ENCODE assay signal across 18 cellular contexts in the genomic region with DNA sequence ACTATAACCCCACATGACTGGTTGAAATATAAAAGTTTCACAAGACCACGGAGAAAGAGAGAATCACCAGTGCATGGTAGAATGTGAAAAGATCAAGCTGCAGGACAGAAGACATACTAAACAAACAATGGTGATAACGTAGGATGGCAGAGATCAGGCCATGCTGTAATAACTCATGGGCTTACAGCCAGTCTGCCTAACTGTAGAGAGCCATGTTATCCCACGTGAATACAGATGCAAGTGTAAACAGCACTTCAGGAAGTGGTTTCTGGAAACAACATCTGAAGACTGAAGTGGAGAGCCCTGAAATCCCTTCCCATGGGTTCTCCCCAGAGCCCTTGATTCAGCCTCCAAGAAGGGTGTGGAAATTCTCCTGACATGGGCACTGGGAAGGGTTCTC.
"Had no signal": no experiment of that assay in that cellular context is flagged by ENCODE, and none has a peak within 500 bp of the region (broad histone marks: within the 10 kb centered on the region; RNA-seq: fewer than 3 reads in every experiment).

No MANE protein-coding gene starts in this region.

- H3K27me3 Mint-ChIP-seq: T-helper 17 cell had no signal

- H3K4me1 Mint-ChIP-seq: nephron, T-helper 17 cell had no signal

- H2AFZ ChIP-seq: parathyroid adenoma had no signal

- H3K9ac ChIP-seq: parathyroid adenoma had no signal

- ATAC-seq: activated naive CD4-positive, alpha-beta T cell treated with anti-CD3 and anti-CD28 coated beads, Interleukin-2, amount 50 U/mL, for 72 hours; gastrocnemius medialis; left lung; T-helper 17 cell had no signal

- H3K36me3 ChIP-seq: gastrocnemius medialis, WERI-Rb-1 had no signal

- H3K27ac ChIP-seq: gastrocnemius medialis, left lung, parathyroid adenoma, WERI-Rb-1 had no signal

- DNase-seq: activated CD4-positive, alpha-beta T cell treated with anti-CD3 and anti-CD28 coated beads for 1 hour; activated CD8-positive, alpha-beta memory T cell treated with anti-CD3 and anti-CD28 coated beads for 24 hours; activated CD8-positive, alpha-beta memory T cell treated with anti-CD3 and anti-CD28 coated beads, Interleukin-2, amount 50 U/mL, for 48 hours; activated effector memory CD4-positive, alpha-beta T cell treated with Interleukin-2 at 50 U/mL for 16 hours; activated T-cell treated with anti-CD3 and anti-CD28 coated beads, Interleukin-2, amount 50 U/mL, for 48 hours; amniotic stem cell; gastrocnemius medialis; head of caudate nucleus; left lung; midbrain; retina; stimulated activated CD8-positive, alpha-beta memory T cell treated with anti-CD3 and anti-CD28 coated beads, Interleukin-4, amount 100 ng/mL, for 48 hours; stimulated activated naive CD4-positive, alpha-beta T cell; T-helper 17 cell; WERI-Rb-1 had no signal

- H3K27me3 ChIP-seq: gastrocnemius medialis, left lung had no signal

- H3K4me3 Mint-ChIP-seq: nephron, T-helper 17 cell had no signal

- H3K27ac Mint-ChIP-seq: activated naive CD4-positive, alpha-beta T cell treated with anti-CD3 and anti-CD28 coated beads, Interleukin-2, amount 50 U/mL, for 72 hours; nephron; T-helper 17 cell had no signal

- H3K4me3 ChIP-seq: gastrocnemius medialis, left lung had no signal

- H3K4me1 ChIP-seq: gastrocnemius medialis, left lung, parathyroid adenoma had no signal

- H3K9me3 ChIP-seq: gastrocnemius medialis had no signal
